8 cellular contexts compared by ENCODE assay signal in the genomic region with DNA sequence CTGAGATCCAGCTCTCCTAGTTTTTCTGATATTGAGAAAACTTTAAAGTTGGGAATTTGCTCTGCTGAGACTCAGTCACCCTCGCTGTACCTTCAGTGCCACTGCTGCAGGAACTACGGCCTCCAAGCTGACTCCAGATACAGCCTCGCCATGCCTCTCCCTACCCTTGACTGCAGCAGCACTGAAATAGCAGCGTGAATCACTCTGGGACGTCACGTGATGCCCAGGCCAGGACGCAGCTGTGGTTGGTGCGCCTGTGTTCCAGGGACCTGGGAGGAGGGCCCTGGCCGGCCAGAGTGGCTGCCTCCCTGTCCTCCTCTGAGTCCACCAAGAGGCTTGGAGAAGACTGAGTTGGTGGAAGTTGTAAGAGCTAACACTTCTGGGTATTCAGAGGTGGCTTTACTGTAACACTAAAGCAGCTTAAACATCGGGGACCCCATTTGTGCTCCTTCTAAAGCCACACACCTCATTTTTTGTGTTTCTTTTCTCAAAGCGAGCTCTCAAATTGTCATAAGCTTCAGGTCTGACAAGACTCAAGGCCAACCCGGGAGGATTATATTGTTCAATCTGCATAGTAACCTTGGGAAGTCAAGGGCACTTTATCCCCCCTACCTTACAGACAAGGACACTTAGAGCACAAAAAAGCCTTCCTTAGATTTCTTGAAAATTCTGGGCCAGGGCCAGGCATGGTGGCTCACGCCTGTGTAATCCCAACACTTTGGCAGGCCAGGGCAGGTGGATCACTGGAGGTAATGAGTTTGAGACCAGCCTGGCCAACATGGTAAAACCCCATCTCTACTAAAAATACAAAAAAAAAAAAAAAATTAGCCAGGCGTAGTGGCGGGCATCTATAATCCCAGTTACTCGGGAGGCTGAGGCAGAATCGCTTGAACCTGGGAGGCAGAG. TPM values are rescaled to one million over a fixed set of nuclear protein-coding genes. Genes with fewer than 3 reads are reported as not detected.
DNase-seq lines count a peak whose midpoint lies in the region; ATAC-seq and TF ChIP-seq lines count a peak whose summit lies in the region.

No MANE protein-coding gene starts in this region.

- peak; percentile 67 for DNase-seq in D341Med (ENCODE audit: low spot score)
- peak; percentile 82 for DNase-seq in HS-27A (ENCODE audit: low read depth)
- DNase-seq in RPMI7951 (ENCODE audit: low read depth): peak; percentile 92
- peak; percentile 98 for DNase-seq in right atrium auricular region (ENCODE audit: low spot score)
- peak; percentile 92 for DNase-seq in putamen (ENCODE audit: low spot score)
- no peak for DNase-seq in cortex of kidney (lab: John Stamatoyannopoulos, UW)

- no peak for ATAC-seq in GM18868 (IDR thresholded peaks at IDR 0.05; ENCODE audit: unreplicated experiment)

- H3K27ac ChIP-seq in angular gyrus (ENCODE audit: low read depth, low read length) (peak overlapping the region; percentile 81), right atrium auricular region (peak overlapping the region; percentile 86 to 87)

- H3K9me3 ChIP-seq in right atrium auricular region: no peaks in the 10 kb centered on the region

- H3K4me1 ChIP-seq in right atrium auricular region: peaks cover 0 to 47% of the 10 kb centered on the region in 2 donors

- TF ChIP-seq CTCF in right atrium auricular region (IDR thresholded peaks at IDR 0.05): no peak

- peak overlapping the region in 1 of 2 donors; percentile 22 for H3K4me3 ChIP-seq in right atrium auricular region

- H3K27me3 ChIP-seq in right atrium auricular region: no peaks in the 10 kb centered on the region

- no peaks in the 10 kb centered on the region for H3K36me3 ChIP-seq in right atrium auricular region

RNA-seq across cellular contexts. Expression of a gene that starts 4.2 kb away (rescaled TPM):
- total RNA-seq in RPMI7951 (2014; rRNA removed; shearing (Covaris generic)): 306 and 321 TPM in 2 replicates
- total RNA-seq in right atrium auricular region: 100 to 1,000 TPM in 1 of 2 donors, 10 to 100 TPM in 1; 88.9 to 114 TPM

RNA-seq across cellular contexts. Expression of a gene that starts 15.8 kb away (rescaled TPM):
- 36.7 and 43.3 TPM in 2 replicates for total RNA-seq in RPMI7951 (2014; rRNA removed; shearing (Covaris generic))
- 10 to 100 TPM; 50.7 to 59.0 TPM for total RNA-seq in right atrium auricular region

RNA-seq across cellular contexts. Expression of a gene that starts 24.8 kb away (rescaled TPM):
- 25.9 and 29.1 TPM in 2 replicates for total RNA-seq in RPMI7951 (2014; rRNA removed; shearing (Covaris generic))
- 10 to 100 TPM in 1 of 2 donors, 1 to 10 TPM in 1; 6.3 to 19.4 TPM for total RNA-seq in right atrium auricular region

RNA-seq across cellular contexts. Expression of a gene that starts 44.2 kb away (rescaled TPM):
- 67.2 and 79.8 TPM in 2 replicates for total RNA-seq in RPMI7951 (2014; rRNA removed; shearing (Covaris generic))
- 10 to 100 TPM; 86.0 to 95.8 TPM for total RNA-seq in right atrium auricular region

RNA-seq across cellular contexts. Expression of a gene that starts 44.3 kb away (rescaled TPM):
- total RNA-seq in RPMI7951 (2014; rRNA removed; shearing (Covaris generic)): 59.7 and 90.2 TPM in 2 replicates
- 10 to 100 TPM; 73.3 to 95.6 TPM for total RNA-seq in right atrium auricular region
